In genomic region chr9:129884220-129885017, GRCh38 we compare ENCODE assay signal across 1 cellular context.
TF ChIP-seq lines count a peak whose summit lies in the region.

No MANE protein-coding gene starts in this region.

TF ChIP-seq in K562, 482 proteins besides CTCF, POLR2A, EP300 and RAD21 (continued from another document and continues in another):
- TF ChIP-seq THRB (CRISPR knock-in tag; conservative IDR thresholded peaks at IDR 0.05) (0 out of 2 replicates have a peak, but pooled peaks have one; percentile 7), ZNF274 (IDR thresholded peaks at IDR 0.05; ENCODE audit: borderline replicate concordance, low read depth, low read length) (no peak), KAT8 (IDR thresholded peaks at IDR 0.05; ENCODE audit: low read depth) (no peak), SRF (CRISPR knock-in tag; IDR thresholded peaks at IDR 0.05) (no peak), EZH2 (IDR thresholded peaks at IDR 0.05; ENCODE audit: borderline replicate concordance, low read depth, low read length) (no peak), ZNF253 (CRISPR knock-in tag; conservative IDR thresholded peaks at IDR 0.05) (peak; percentile 77; the same call in 1 of the 2 replicates), LEF1 (IDR thresholded peaks at IDR 0.05) (no peak), FOXP1 (CRISPR knock-in tag; IDR thresholded peaks at IDR 0.05) (no peak), ZNF512 (tag; IDR thresholded peaks at IDR 0.05) (no peak), ZNF766 (CRISPR knock-in tag; conservative IDR thresholded peaks at IDR 0.05) (no peak), ILK (tag; IDR thresholded peaks at IDR 0.05; ENCODE audit: borderline replicate concordance, low read depth) (no peak), RBBP5 (IDR thresholded peaks at IDR 0.05; ENCODE audit: borderline replicate concordance, insufficient read depth, low read length, poor library complexity, severe bottlenecking) (peak; percentile 53), ZC3H4 (CRISPR knock-in tag; IDR thresholded peaks at IDR 0.05; ENCODE audit: borderline replicate concordance) (no peak), ZNF586 (CRISPR knock-in tag; conservative IDR thresholded peaks at IDR 0.05) (peak; percentile 43), SPI1 (IDR thresholded peaks at IDR 0.05; ENCODE audit: borderline replicate concordance, low read depth, low read length) (peak; percentile 94), TSC22D4 (tag; IDR thresholded peaks at IDR 0.05) (no peak), RHOXF2B (CRISPR knock-in tag; conservative IDR thresholded peaks at IDR 0.05) (no peak), RBM39 (optimal IDR thresholded peaks at IDR 0.05; ENCODE audit: low read depth, low read length) (no peak), SREBF2 (CRISPR knock-in tag; IDR thresholded peaks at IDR 0.05) (no peak), ZNF124 (CRISPR knock-in tag; IDR thresholded peaks at IDR 0.05) (no peak), BCL6 (CRISPR knock-in tag; IDR thresholded peaks at IDR 0.05) (0 out of 2 replicates have a peak, but pooled peaks have one; percentile 11), HCFC1 (IDR thresholded peaks at IDR 0.05; ENCODE audit: low read depth, low read length) (peak; percentile 60), HDAC1 (IDR thresholded peaks at IDR 0.05) (no peak), NFATC3 (IDR thresholded peaks at IDR 0.05) (no peak), TCFL5 (CRISPR knock-in tag; conservative IDR thresholded peaks at IDR 0.05) (peak; percentile 62; the same call in 1 of the 2 replicates), TCF3 (CRISPR knock-in tag; IDR thresholded peaks at IDR 0.05) (no peak), FOXM1 (IDR thresholded peaks at IDR 0.05; ENCODE audit: low read depth) (no peak), FOXM1 (CRISPR knock-in tag; IDR thresholded peaks at IDR 0.05; ENCODE audit: low read depth) (no peak), E2F4 (CRISPR knock-in tag; IDR thresholded peaks at IDR 0.05; ENCODE audit: low read depth) (no peak), HMG20A (CRISPR knock-in tag; conservative IDR thresholded peaks at IDR 0.05) (0 out of 2 replicates have a peak, but pooled peaks have one; percentile 25), PHB (CRISPR knock-in tag; IDR thresholded peaks at IDR 0.05) (no peak), ZNF75A (CRISPR knock-in tag; IDR thresholded peaks at IDR 0.05) (peak; percentile 22; the same call in 1 of the 2 replicates), CHCHD3 (CRISPR knock-in tag; IDR thresholded peaks at IDR 0.05) (no peak), DDX20 (tag; IDR thresholded peaks at IDR 0.05; ENCODE audit: low read depth) (no peak), FOXJ2 (tag; IDR thresholded peaks at IDR 0.05) (no peak), CBFA2T3 (IDR thresholded peaks at IDR 0.05) (no peak), PKNOX1 (IDR thresholded peaks at IDR 0.05) (no peak), PHF8 (IDR thresholded peaks at IDR 0.05; ENCODE audit: borderline replicate concordance, low read length) (peak; percentile 60; the same call in 1 of the 2 replicates), SRSF7 (optimal IDR thresholded peaks at IDR 0.05; ENCODE audit: low read depth, low read length) (no peak), TFE3 (CRISPR knock-in tag; IDR thresholded peaks at IDR 0.05) (peak; percentile 33), ZNF445 (CRISPR knock-in tag; IDR thresholded peaks at IDR 0.05; ENCODE audit: low read depth) (peak; percentile 64; the same call in 1 of the 2 replicates), SMARCA4 (IDR thresholded peaks at IDR 0.05) (no peak), CREM (IDR thresholded peaks at IDR 0.05; ENCODE audit: low read depth) (no peak), ZNF3 (CRISPR knock-in tag; IDR thresholded peaks at IDR 0.05) (no peak), CAMTA2 (CRISPR knock-in tag; conservative IDR thresholded peaks at IDR 0.05) (no peak), POLR3G (IDR thresholded peaks at IDR 0.05; ENCODE audit: extremely low read depth, insufficient read length, insufficient replicate concordance) (no peak), ZNF324 (CRISPR knock-in tag; IDR thresholded peaks at IDR 0.05) (peak; percentile 17; the same call in 1 of the 2 replicates), CHD1 (IDR thresholded peaks at IDR 0.05; ENCODE audit: low read length) (no peak), CCNT2 (IDR thresholded peaks at IDR 0.05; ENCODE audit: borderline replicate concordance, extremely low read depth, insufficient read length, low read depth, low read length) (no peak), NCOA1 (IDR thresholded peaks at IDR 0.05; ENCODE audit: low read depth) (no peak), ESRRA (IDR thresholded peaks at IDR 0.05; ENCODE audit: borderline replicate concordance, low read depth) (no peak), MEF2D (tag; conservative IDR thresholded peaks at IDR 0.05; ENCODE audit: low read depth) (no peak)
- TF ChIP-seq, protein P1, sequence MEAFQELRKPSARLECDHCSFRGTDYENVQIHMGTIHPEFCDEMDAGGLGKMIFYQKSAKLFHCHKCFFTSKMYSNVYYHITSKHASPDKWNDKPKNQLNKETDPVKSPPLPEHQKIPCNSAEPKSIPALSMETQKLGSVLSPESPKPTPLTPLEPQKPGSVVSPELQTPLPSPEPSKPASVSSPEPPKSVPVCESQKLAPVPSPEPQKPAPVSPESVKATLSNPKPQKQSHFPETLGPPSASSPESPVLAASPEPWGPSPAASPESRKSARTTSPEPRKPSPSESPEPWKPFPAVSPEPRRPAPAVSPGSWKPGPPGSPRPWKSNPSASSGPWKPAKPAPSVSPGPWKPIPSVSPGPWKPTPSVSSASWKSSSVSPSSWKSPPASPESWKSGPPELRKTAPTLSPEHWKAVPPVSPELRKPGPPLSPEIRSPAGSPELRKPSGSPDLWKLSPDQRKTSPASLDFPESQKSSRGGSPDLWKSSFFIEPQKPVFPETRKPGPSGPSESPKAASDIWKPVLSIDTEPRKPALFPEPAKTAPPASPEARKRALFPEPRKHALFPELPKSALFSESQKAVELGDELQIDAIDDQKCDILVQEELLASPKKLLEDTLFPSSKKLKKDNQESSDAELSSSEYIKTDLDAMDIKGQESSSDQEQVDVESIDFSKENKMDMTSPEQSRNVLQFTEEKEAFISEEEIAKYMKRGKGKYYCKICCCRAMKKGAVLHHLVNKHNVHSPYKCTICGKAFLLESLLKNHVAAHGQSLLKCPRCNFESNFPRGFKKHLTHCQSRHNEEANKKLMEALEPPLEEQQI (IDR thresholded peaks at IDR 0.05), result no peak
- TF ChIP-seq, protein P2, sequence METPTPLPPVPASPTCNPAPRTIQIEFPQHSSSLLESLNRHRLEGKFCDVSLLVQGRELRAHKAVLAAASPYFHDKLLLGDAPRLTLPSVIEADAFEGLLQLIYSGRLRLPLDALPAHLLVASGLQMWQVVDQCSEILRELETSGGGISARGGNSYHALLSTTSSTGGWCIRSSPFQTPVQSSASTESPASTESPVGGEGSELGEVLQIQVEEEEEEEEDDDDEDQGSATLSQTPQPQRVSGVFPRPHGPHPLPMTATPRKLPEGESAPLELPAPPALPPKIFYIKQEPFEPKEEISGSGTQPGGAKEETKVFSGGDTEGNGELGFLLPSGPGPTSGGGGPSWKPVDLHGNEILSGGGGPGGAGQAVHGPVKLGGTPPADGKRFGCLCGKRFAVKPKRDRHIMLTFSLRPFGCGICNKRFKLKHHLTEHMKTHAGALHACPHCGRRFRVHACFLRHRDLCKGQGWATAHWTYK (CRISPR knock-in tag; IDR thresholded peaks at IDR 0.05), result no peak; the same call in 1 of the 2 replicates
- TF ChIP-seq, protein P3, sequence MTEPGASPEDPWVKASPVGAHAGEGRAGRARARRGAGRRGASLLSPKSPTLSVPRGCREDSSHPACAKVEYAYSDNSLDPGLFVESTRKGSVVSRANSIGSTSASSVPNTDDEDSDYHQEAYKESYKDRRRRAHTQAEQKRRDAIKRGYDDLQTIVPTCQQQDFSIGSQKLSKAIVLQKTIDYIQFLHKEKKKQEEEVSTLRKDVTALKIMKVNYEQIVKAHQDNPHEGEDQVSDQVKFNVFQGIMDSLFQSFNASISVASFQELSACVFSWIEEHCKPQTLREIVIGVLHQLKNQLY (CRISPR knock-in tag; conservative IDR thresholded peaks at IDR 0.05), result peak in 1 of 2 experiments; percentile 54; a peak in 1 of 4 replicates
- TF ChIP-seq, protein P4, sequence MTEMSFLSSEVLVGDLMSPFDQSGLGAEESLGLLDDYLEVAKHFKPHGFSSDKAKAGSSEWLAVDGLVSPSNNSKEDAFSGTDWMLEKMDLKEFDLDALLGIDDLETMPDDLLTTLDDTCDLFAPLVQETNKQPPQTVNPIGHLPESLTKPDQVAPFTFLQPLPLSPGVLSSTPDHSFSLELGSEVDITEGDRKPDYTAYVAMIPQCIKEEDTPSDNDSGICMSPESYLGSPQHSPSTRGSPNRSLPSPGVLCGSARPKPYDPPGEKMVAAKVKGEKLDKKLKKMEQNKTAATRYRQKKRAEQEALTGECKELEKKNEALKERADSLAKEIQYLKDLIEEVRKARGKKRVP (CRISPR knock-in tag; IDR thresholded peaks at IDR 0.05), result peak; percentile 6; the same call in 1 of the 2 replicates
- TF ChIP-seq, protein P5, sequence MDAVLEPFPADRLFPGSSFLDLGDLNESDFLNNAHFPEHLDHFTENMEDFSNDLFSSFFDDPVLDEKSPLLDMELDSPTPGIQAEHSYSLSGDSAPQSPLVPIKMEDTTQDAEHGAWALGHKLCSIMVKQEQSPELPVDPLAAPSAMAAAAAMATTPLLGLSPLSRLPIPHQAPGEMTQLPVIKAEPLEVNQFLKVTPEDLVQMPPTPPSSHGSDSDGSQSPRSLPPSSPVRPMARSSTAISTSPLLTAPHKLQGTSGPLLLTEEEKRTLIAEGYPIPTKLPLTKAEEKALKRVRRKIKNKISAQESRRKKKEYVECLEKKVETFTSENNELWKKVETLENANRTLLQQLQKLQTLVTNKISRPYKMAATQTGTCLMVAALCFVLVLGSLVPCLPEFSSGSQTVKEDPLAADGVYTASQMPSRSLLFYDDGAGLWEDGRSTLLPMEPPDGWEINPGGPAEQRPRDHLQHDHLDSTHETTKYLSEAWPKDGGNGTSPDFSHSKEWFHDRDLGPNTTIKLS (IDR thresholded peaks at IDR 0.05; ENCODE audit: borderline replicate concordance, low read depth), result no peak
- TF ChIP-seq, protein P6, sequence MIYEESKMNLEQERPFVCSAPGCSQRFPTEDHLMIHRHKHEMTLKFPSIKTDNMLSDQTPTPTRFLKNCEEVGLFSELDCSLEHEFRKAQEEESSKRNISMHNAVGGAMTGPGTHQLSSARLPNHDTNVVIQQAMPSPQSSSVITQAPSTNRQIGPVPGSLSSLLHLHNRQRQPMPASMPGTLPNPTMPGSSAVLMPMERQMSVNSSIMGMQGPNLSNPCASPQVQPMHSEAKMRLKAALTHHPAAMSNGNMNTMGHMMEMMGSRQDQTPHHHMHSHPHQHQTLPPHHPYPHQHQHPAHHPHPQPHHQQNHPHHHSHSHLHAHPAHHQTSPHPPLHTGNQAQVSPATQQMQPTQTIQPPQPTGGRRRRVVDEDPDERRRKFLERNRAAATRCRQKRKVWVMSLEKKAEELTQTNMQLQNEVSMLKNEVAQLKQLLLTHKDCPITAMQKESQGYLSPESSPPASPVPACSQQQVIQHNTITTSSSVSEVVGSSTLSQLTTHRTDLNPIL (CRISPR knock-in tag; IDR thresholded peaks at IDR 0.05), result no peak
